33 cellular contexts compared by ENCODE assay signal in the genomic region with DNA sequence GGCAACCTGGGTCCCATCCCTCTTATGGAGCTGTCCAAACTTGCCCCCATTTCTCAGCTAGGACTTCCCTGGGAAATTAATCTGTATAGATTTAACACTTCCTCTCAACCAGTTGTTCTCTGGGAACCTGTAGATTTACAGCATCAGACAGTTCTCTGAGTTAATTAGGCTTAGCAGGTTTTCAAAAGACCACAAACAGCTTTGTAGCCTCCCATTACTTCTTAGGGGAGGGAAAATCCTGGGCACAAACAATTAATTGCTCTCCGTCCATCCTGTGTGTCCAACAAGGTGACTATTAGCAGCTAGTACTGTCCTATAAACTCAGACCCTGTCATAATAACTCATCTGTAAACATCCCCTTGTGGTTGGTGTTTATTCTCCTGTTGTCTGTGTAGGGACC.
"Had no signal": no experiment of that assay in that cellular context is flagged by ENCODE, and none has a peak within 500 bp of the region (broad histone marks: within the 10 kb centered on the region; RNA-seq: fewer than 3 reads in every experiment).

No MANE protein-coding gene starts in this region.

- H3K9me3 Mint-ChIP-seq: activated CD4-positive, alpha-beta T cell treated with anti-CD3 and anti-CD28 coated beads, Interleukin-2, amount 10 ng/mL, durations not matched to agents 24 days and 14 days; activated naive CD4-positive, alpha-beta T cell treated with anti-CD3 and anti-CD28 coated beads, Interleukin-2, amount 50 U/mL, for 24 hours; effector memory CD8-positive, alpha-beta T cell had no signal

- H3K27ac ChIP-seq: adrenal gland, body of pancreas, esophagus muscularis mucosa, foreskin keratinocyte, gastroesophageal sphincter had no signal

- H3K9me3 ChIP-seq: adrenal gland, body of pancreas, esophagus muscularis mucosa, gastroesophageal sphincter had no signal

- H3K4me3 ChIP-seq: adrenal gland, body of pancreas, esophagus muscularis mucosa, gastroesophageal sphincter had no signal

- H3K4me3 Mint-ChIP-seq: activated CD4-positive, alpha-beta memory T cell treated with anti-CD3 and anti-CD28 coated beads for 36 hours; activated CD4-positive, alpha-beta T cell treated with anti-CD3 and anti-CD28 coated beads for 36 hours; activated CD4-positive, alpha-beta T cell treated with anti-CD3 and anti-CD28 coated beads, Interleukin-2, amount 10 ng/mL, durations not matched to agents 24 days and 14 days; activated CD8-positive, alpha-beta memory T cell treated with anti-CD3 and anti-CD28 coated beads, Interleukin-2, amount 10 ng/mL, durations not matched to agents 7 days and 5 days; activated CD8-positive, alpha-beta T cell treated with anti-CD3 and anti-CD28 coated beads, Interleukin-2, amount 10 ng/mL, durations not matched to agents 7 days and 5 days; activated naive CD4-positive, alpha-beta T cell treated with anti-CD3 and anti-CD28 coated beads for 36 hours; activated naive CD4-positive, alpha-beta T cell treated with anti-CD3 and anti-CD28 coated beads, Interleukin-2, amount 50 U/mL, for 24 hours; activated naive CD8-positive, alpha-beta T cell treated with anti-CD3 and anti-CD28 coated beads for 36 hours; activated naive CD8-positive, alpha-beta T cell treated with anti-CD3 and anti-CD28 coated beads, Interleukin-2, amount 50 U/mL, for 24 hours; activated T-helper 1 cell treated with anti-CD3 and anti-CD28 coated beads, Interleukin-12 subunit alpha, Interleukin-12 subunit beta, Interleukin-2, Interleukin-4 antibody, amounts not matched to agents 30 ng/mL and 10 ng/mL and 1 ng/mL, durations not matched to agents 14 hours and 24 hours and 36 hours; effector memory CD8-positive, alpha-beta T cell; T-helper 17 cell had no signal

- H3K27me3 Mint-ChIP-seq: activated CD4-positive, alpha-beta memory T cell treated with anti-CD3 and anti-CD28 coated beads for 36 hours; activated CD4-positive, alpha-beta T cell treated with anti-CD3 and anti-CD28 coated beads for 36 hours; activated CD4-positive, alpha-beta T cell treated with anti-CD3 and anti-CD28 coated beads, Interleukin-2, amount 10 ng/mL, durations not matched to agents 24 days and 14 days; activated CD8-positive, alpha-beta memory T cell treated with anti-CD3 and anti-CD28 coated beads, Interleukin-2, amount 10 ng/mL, durations not matched to agents 7 days and 5 days; activated naive CD4-positive, alpha-beta T cell treated with anti-CD3 and anti-CD28 coated beads, Interleukin-2, amount 50 U/mL, for 24 hours; activated naive CD8-positive, alpha-beta T cell treated with anti-CD3 and anti-CD28 coated beads for 36 hours; activated naive CD8-positive, alpha-beta T cell treated with anti-CD3 and anti-CD28 coated beads, Interleukin-2, amount 50 U/mL, for 24 hours; T-helper 17 cell had no signal

- H3K27me3 ChIP-seq: adrenal gland, body of pancreas, esophagus muscularis mucosa, foreskin keratinocyte, gastroesophageal sphincter had no signal

- H3K4me1 ChIP-seq: adrenal gland, body of pancreas, esophagus muscularis mucosa, gastroesophageal sphincter had no signal

- H3K36me3 ChIP-seq: adrenal gland, esophagus muscularis mucosa, gastroesophageal sphincter had no signal

- DNase-seq: activated CD4-positive, alpha-beta memory T cell treated with anti-CD3 and anti-CD28 coated beads for 36 hours; activated CD4-positive, alpha-beta T cell treated with anti-CD3 and anti-CD28 coated beads for 36 hours; activated CD4-positive, alpha-beta T cell treated with anti-CD3 and anti-CD28 coated beads, Interleukin-2, amount 10 ng/mL, durations not matched to agents 24 days and 14 days; activated CD4-positive, CD25-positive, alpha-beta regulatory T cell; activated CD4-positive, CD25-positive, alpha-beta regulatory T cell treated with anti-CD3 and anti-CD28 coated beads, Interleukin-2, amount 50 U/mL, for 72 hours; activated CD8-positive, alpha-beta memory T cell treated with anti-CD3 and anti-CD28 coated beads, Interleukin-2, amount 10 ng/mL, durations not matched to agents 7 days and 5 days; activated CD8-positive, alpha-beta memory T cell treated with anti-CD3 and anti-CD28 coated beads, Interleukin-2, amount 50 U/mL, for 4 hours; activated CD8-positive, alpha-beta T cell treated with anti-CD3 and anti-CD28 coated beads, Interleukin-2, amount 10 ng/mL, durations not matched to agents 7 days and 5 days; activated effector memory CD4-positive, alpha-beta T cell treated with anti-CD3 and anti-CD28 coated beads, Interleukin-2, amount 50 U/mL, for 16 hours; activated naive CD4-positive, alpha-beta T cell treated with anti-CD3 and anti-CD28 coated beads for 36 hours; activated naive CD8-positive, alpha-beta T cell treated with anti-CD3 and anti-CD28 coated beads for 36 hours; activated naive CD8-positive, alpha-beta T cell treated with anti-CD3 and anti-CD28 coated beads, Interleukin-2, amount 50 U/mL, for 24 hours; activated T-cell treated with anti-CD3 and anti-CD28 coated beads, Interleukin-2, amount 50 U/mL, for 1 hour; activated T-cell treated with anti-CD3 and anti-CD28 coated beads, Interleukin-2, amount 50 U/mL, for 48 hours; adrenal gland; amygdala; aorta; body of pancreas; caudate nucleus; cortex of kidney; dermis blood vessel endothelial cell; effector CD4-positive, alpha-beta T cell; effector memory CD8-positive, alpha-beta T cell; erythroblast; foreskin keratinocyte; T-helper 1 cell; T-helper 17 cell had no signal

- FAIRE-seq: colon had no signal

- H3K36me3 Mint-ChIP-seq: activated CD4-positive, alpha-beta memory T cell treated with anti-CD3 and anti-CD28 coated beads for 36 hours; activated CD8-positive, alpha-beta memory T cell treated with anti-CD3 and anti-CD28 coated beads, Interleukin-2, amount 10 ng/mL, durations not matched to agents 7 days and 5 days; activated naive CD4-positive, alpha-beta T cell treated with anti-CD3 and anti-CD28 coated beads, Interleukin-2, amount 50 U/mL, for 24 hours; activated naive CD8-positive, alpha-beta T cell treated with anti-CD3 and anti-CD28 coated beads for 36 hours had no signal

- H3K27ac Mint-ChIP-seq: activated CD4-positive, alpha-beta memory T cell treated with anti-CD3 and anti-CD28 coated beads for 36 hours; activated CD4-positive, alpha-beta T cell treated with anti-CD3 and anti-CD28 coated beads for 36 hours; activated CD4-positive, alpha-beta T cell treated with anti-CD3 and anti-CD28 coated beads, Interleukin-2, amount 10 ng/mL, durations not matched to agents 24 days and 14 days; activated CD8-positive, alpha-beta memory T cell treated with anti-CD3 and anti-CD28 coated beads, Interleukin-2, amount 10 ng/mL, durations not matched to agents 7 days and 5 days; activated CD8-positive, alpha-beta T cell treated with anti-CD3 and anti-CD28 coated beads, Interleukin-2, amount 10 ng/mL, durations not matched to agents 7 days and 5 days; activated naive CD4-positive, alpha-beta T cell treated with anti-CD3 and anti-CD28 coated beads for 36 hours; activated naive CD4-positive, alpha-beta T cell treated with anti-CD3 and anti-CD28 coated beads, Interleukin-2, amount 50 U/mL, for 24 hours; activated naive CD8-positive, alpha-beta T cell treated with anti-CD3 and anti-CD28 coated beads for 36 hours; activated naive CD8-positive, alpha-beta T cell treated with anti-CD3 and anti-CD28 coated beads, Interleukin-2, amount 50 U/mL, for 24 hours; activated T-helper 1 cell treated with anti-CD3 and anti-CD28 coated beads, Interleukin-12 subunit alpha, Interleukin-12 subunit beta, Interleukin-2, Interleukin-4 antibody, amounts not matched to agents 30 ng/mL and 10 ng/mL and 1 ng/mL, durations not matched to agents 14 hours and 24 hours and 36 hours; activated T-helper 2 cell treated with anti-CD3 and anti-CD28 coated beads, Interferon-gamma antibody, Interleukin-2, Interleukin-4, amounts not matched to agents 10 μg/mL and 5 μg/mL and 100 μg/mL, durations not matched to agents 14 hours and 24 hours and 36 hours; effector memory CD8-positive, alpha-beta T cell; T-helper 17 cell had no signal
